17 cellular contexts compared by ENCODE assay signal in genomic region chr19:6068711-6069110, GRCh38. TPM values are rescaled to one million over a fixed set of nuclear protein-coding genes. Genes with fewer than 3 reads are reported as not detected.
DNase-seq lines count a peak whose midpoint lies in the region; ATAC-seq and TF ChIP-seq lines count a peak whose summit lies in the region.
"Had no signal": no experiment of that assay in that cellular context is flagged by ENCODE, and none has a peak within 500 bp of the region (broad histone marks: within the 10 kb centered on the region; RNA-seq: fewer than 3 reads in every experiment).

No MANE protein-coding gene starts in this region.

- H3K4me1 Mint-ChIP-seq in activated T-helper 1 cell treated with anti-CD3 and anti-CD28 coated beads, Interleukin-12 subunit alpha, Interleukin-12 subunit beta, Interleukin-2, Interleukin-4 antibody, amounts not matched to agents 30 ng/mL and 10 ng/mL and 1 ng/mL, durations not matched to agents 14 hours and 24 hours and 36 hours (ENCODE audit: low read depth): peaks cover 29% of the 10 kb centered on the region

- H3K27ac Mint-ChIP-seq in activated T-helper 1 cell treated with anti-CD3 and anti-CD28 coated beads, Interleukin-12 subunit alpha, Interleukin-12 subunit beta, Interleukin-2, Interleukin-4 antibody, amounts not matched to agents 30 ng/mL and 10 ng/mL and 1 ng/mL, durations not matched to agents 14 hours and 24 hours and 36 hours: no peak overlapping the region
- H3K27ac Mint-ChIP-seq: activated CD8-positive, alpha-beta memory T cell treated with anti-CD3 and anti-CD28 coated beads, Interleukin-2, amount 10 ng/mL, durations not matched to agents 7 days and 5 days had no signal

- H3K4me3 Mint-ChIP-seq in activated T-helper 1 cell treated with anti-CD3 and anti-CD28 coated beads, Interleukin-12 subunit alpha, Interleukin-12 subunit beta, Interleukin-2, Interleukin-4 antibody, amounts not matched to agents 30 ng/mL and 10 ng/mL and 1 ng/mL, durations not matched to agents 14 hours and 24 hours and 36 hours: no peak overlapping the region
- H3K4me3 Mint-ChIP-seq: activated CD8-positive, alpha-beta memory T cell treated with anti-CD3 and anti-CD28 coated beads, Interleukin-2, amount 10 ng/mL, durations not matched to agents 7 days and 5 days; T-helper 2 cell treated with Interferon-gamma antibody and Interleukin-4, amounts not matched to agents 5 μg/mL and 100 μg/mL, for 36 hours had no signal

- DNase-seq in H7: peak; percentile 3
- peak; percentile 22 for DNase-seq in omental fat pad (ENCODE audit: low spot score)
- no peak for DNase-seq in amniotic stem cell (lab: John Stamatoyannopoulos, UW)
- no peak for DNase-seq in activated T-helper 1 cell treated with anti-CD3 and anti-CD28 coated beads, Interleukin-12 subunit alpha, Interleukin-12 subunit beta, Interleukin-2, Interleukin-4 antibody, amounts not matched to agents 30 ng/mL and 10 ng/mL and 1 ng/mL, durations not matched to agents 14 hours and 24 hours and 36 hours (ENCODE audit: low spot score)
- DNase-seq: activated CD4-positive, alpha-beta T cell treated with anti-CD3 and anti-CD28 coated beads for 1 hour; activated CD8-positive, alpha-beta memory T cell treated with anti-CD3 and anti-CD28 coated beads, Interleukin-2, amount 10 ng/mL, durations not matched to agents 7 days and 5 days; activated naive CD4-positive, alpha-beta T cell treated with anti-CD3 and anti-CD28 coated beads, Interleukin-2, amount 50 U/mL, for 16 hours; DMS 273 treated with DMSO at 0.1 percent for 48 hours; hippocampal formation; NCI-H187; NCI-H446 had no signal

- no peaks in the 10 kb centered on the region for H3K9me3 ChIP-seq in BLaER1
- no peaks in the 10 kb centered on the region for H3K9me3 ChIP-seq in esophagus (ENCODE audit: control insufficient read depth in 2 of 2, insufficient read depth in 1 of 2, low read depth in 1 of 2, low read length in 1 of 2)

- ATAC-seq in omental fat pad (ENCODE audit: low FRiP score) (no peak), GM18861 (IDR thresholded peaks at IDR 0.05; ENCODE audit: unreplicated experiment) (no peak), GM21529 (IDR thresholded peaks at IDR 0.05; ENCODE audit: unreplicated experiment) (no peak)

- peaks cover 6% of the 10 kb centered on the region for H3K9me3 Mint-ChIP-seq in activated T-helper 1 cell treated with anti-CD3 and anti-CD28 coated beads, Interleukin-12 subunit alpha, Interleukin-12 subunit beta, Interleukin-2, Interleukin-4 antibody, amounts not matched to agents 30 ng/mL and 10 ng/mL and 1 ng/mL, durations not matched to agents 14 hours and 24 hours and 36 hours

- H4K20me1 ChIP-seq in BLaER1: no peaks in the 10 kb centered on the region

- no peak overlapping the region for H3K4me3 ChIP-seq in BLaER1
- H3K4me3 ChIP-seq in H7 (ENCODE audit: insufficient read depth, low read depth, low read length): no peak overlapping the region
- no peak overlapping the region for H3K4me3 ChIP-seq in esophagus (ENCODE audit: low read depth in 1 of 2, low read length in 2 of 2)
- H3K4me3 ChIP-seq: HAP-1 had no signal

- no peak for TF ChIP-seq CTCF in omental fat pad (IDR thresholded peaks at IDR 0.05)

- no peaks in the 10 kb centered on the region for H3K27me3 Mint-ChIP-seq in activated T-helper 1 cell treated with anti-CD3 and anti-CD28 coated beads, Interleukin-12 subunit alpha, Interleukin-12 subunit beta, Interleukin-2, Interleukin-4 antibody, amounts not matched to agents 30 ng/mL and 10 ng/mL and 1 ng/mL, durations not matched to agents 14 hours and 24 hours and 36 hours (ENCODE audit: insufficient read depth)

- no peak overlapping the region for H3K9ac ChIP-seq in BLaER1

- no peaks in the 10 kb centered on the region for H3K27me3 ChIP-seq in BLaER1
- H3K27me3 ChIP-seq in H7 (ENCODE audit: control insufficient read depth, insufficient read depth, low read length): no peaks in the 10 kb centered on the region
- H3K27me3 ChIP-seq in esophagus (ENCODE audit: control insufficient read depth in 1 of 2, insufficient read depth in 2 of 2, low read length in 2 of 2): no peaks in the 10 kb centered on the region

- intact Hi-C loops in activated T-helper 1 cell treated with anti-CD3 and anti-CD28 coated beads, Interleukin-12 subunit alpha, Interleukin-12 subunit beta, Interleukin-2, Interleukin-4 antibody, amounts not matched to agents 30 ng/mL and 10 ng/mL and 1 ng/mL, durations not matched to agents 14 hours and 24 hours and 36 hours (cut with micrococcal nuclease): loop anchor here (5.0 kb wide), 1 partner anchor 59 kb away; no protein-coding TSS in a partner anchor

- 33 to 44% methylated on average over 2 of the region's 2 CpGs for WGBS in esophagus, 2 donors

- H3K27ac ChIP-seq in BLaER1: peak overlapping the region; percentile 11; the same call in 1 of the 2 replicates
- H3K27ac ChIP-seq in esophagus (ENCODE audit: low read depth in 2 of 2, low read length in 1 of 2): peak overlapping the region; percentile 40 to 75

- H3K36me3 ChIP-seq in BLaER1: no peaks in the 10 kb centered on the region
- H3K36me3 ChIP-seq in H7 (replicated peaks; ENCODE audit: control insufficient read depth, insufficient read depth, low read length): no peaks in the 10 kb centered on the region
- no peaks in the 10 kb centered on the region for H3K36me3 ChIP-seq in esophagus (ENCODE audit: control insufficient read depth in 2 of 2, insufficient read depth in 2 of 2, low read length in 1 of 2)
- H3K36me3 ChIP-seq: HAP-1 had no signal

- H3K4me2 ChIP-seq in BLaER1: peak overlapping the region; percentile 77; the same call in 1 of the 2 replicates

- H3K36me3 Mint-ChIP-seq in activated T-helper 1 cell treated with anti-CD3 and anti-CD28 coated beads, Interleukin-12 subunit alpha, Interleukin-12 subunit beta, Interleukin-2, Interleukin-4 antibody, amounts not matched to agents 30 ng/mL and 10 ng/mL and 1 ng/mL, durations not matched to agents 14 hours and 24 hours and 36 hours (ENCODE audit: low read depth): peaks cover 4% of the 10 kb centered on the region
- H3K36me3 Mint-ChIP-seq: activated CD8-positive, alpha-beta memory T cell treated with anti-CD3 and anti-CD28 coated beads, Interleukin-2, amount 10 ng/mL, durations not matched to agents 7 days and 5 days had no signal

- H3K4me1 ChIP-seq in BLaER1: peaks cover 39% of the 10 kb centered on the region
- H3K4me1 ChIP-seq in esophagus (ENCODE audit: control insufficient read depth in 2 of 2, insufficient read depth in 2 of 2, low read length in 1 of 2): peaks cover 5 to 7% of the 10 kb centered on the region in 2 donors

RNA-seq across cellular contexts. Expression of gene RFX2, which starts 41.6 kb away (rescaled TPM):
- 2.9 and 3.8 TPM in 2 replicates for total RNA-seq in H7 (2014; rRNA removed; shearing (Covaris generic))
- polyA plus RNA-seq in esophagus: 1 to 10 TPM; 5.3 to 8.8 TPM
- total RNA-seq in omental fat pad: 10 to 100 TPM in 3 of 4 donors, 1 to 10 TPM in 1; 8.1 to 93.0 (median 20.4) TPM
- 9.2 and 10.2 TPM in 2 replicates for total RNA-seq in activated T-helper 1 cell treated with anti-CD3 and anti-CD28 coated beads, Interleukin-12 subunit alpha, Interleukin-12 subunit beta, Interleukin-2, Interleukin-4 antibody, amounts not matched to agents 30 ng/mL and 10 ng/mL and 1 ng/mL, durations not matched to agents 14 hours and 24 hours and 36 hours

Comparison
In these comparisons a context has a peak if more than half of its experiments do, and no peak if none do; other contexts are left out.
1. DNase-seq: peak in H7 (single experiment) and omental fat pad (single experiment); none in amniotic stem cell (single experiment) and activated T-helper 1 cell treated with anti-CD3 and anti-CD28 coated beads, Interleukin-12 subunit alpha, Interleukin-12 subunit beta, Interleukin-2, Interleukin-4 antibody, amounts not matched to agents 30 ng/mL and 10 ng/mL and 1 ng/mL, durations not matched to agents 14 hours and 24 hours and 36 hours (single experiment).